20 cellular contexts compared by ENCODE assay signal in genomic region chr22:22219140-22219996, GRCh38. TPM values are rescaled to one million over a fixed set of nuclear protein-coding genes. Genes with fewer than 3 reads are reported as not detected.
DNase-seq lines count a peak whose midpoint lies in the region; ATAC-seq, FAIRE-seq and TF ChIP-seq lines count a peak whose summit lies in the region.
"Had no signal": no experiment of that assay in that cellular context is flagged by ENCODE, and none has a peak within 500 bp of the region (broad histone marks: within the 10 kb centered on the region; RNA-seq: fewer than 3 reads in every experiment).

No MANE protein-coding gene starts in this region.

- no peak for TF ChIP-seq EP300 in SK-N-SH (IDR thresholded peaks at IDR 0.05; ENCODE audit: borderline replicate concordance in 1 of 2, low read depth in 1 of 2, low read length in 1 of 2)

- no peaks in the 10 kb centered on the region for H3K27me3 ChIP-seq in SK-N-SH (ENCODE audit: insufficient read depth)

- no peak overlapping the region for H3K4me2 ChIP-seq in SK-N-SH
- H3K4me2 ChIP-seq: PC-9 had no signal

- no peak overlapping the region for H3K9ac ChIP-seq in SK-N-SH
- H3K9ac ChIP-seq: GM23248 had no signal

- H3K36me3 ChIP-seq in SK-N-SH (replicated peaks in 1 of 2; ENCODE audit: control insufficient read depth in 1 of 2, insufficient read depth in 2 of 2, low read length in 1 of 2): no peaks in the 10 kb centered on the region

- no peaks in the 10 kb centered on the region for H3K4me1 ChIP-seq in SK-N-SH (ENCODE audit: control insufficient read depth in 1 of 2, insufficient read depth in 2 of 2, low read depth in 1 of 2, low read length in 1 of 2)

- no peak for ATAC-seq in HG03378 (IDR thresholded peaks at IDR 0.05; ENCODE audit: unreplicated experiment)
- no peak for ATAC-seq in GM21390 (IDR thresholded peaks at IDR 0.05; ENCODE audit: unreplicated experiment)
- ATAC-seq: T-cell had no signal

- H3K9me3 ChIP-seq in SK-N-SH: no peaks in the 10 kb centered on the region
- H3K9me3 ChIP-seq: Caco-2 had no signal

- no peaks in the 10 kb centered on the region for H4K20me1 ChIP-seq in SK-N-SH (ENCODE audit: insufficient read depth)

- no peaks in the 10 kb centered on the region for H3F3A ChIP-seq in SK-N-SH (replicated peaks; ENCODE audit: insufficient read depth)

- DNase-seq in NCI-H2171 treated with DMSO at 0.1 percent for 48 hours (lab: John Stamatoyannopoulos, UW) (peak; percentile 31), NCI-H2171 (lab: John Stamatoyannopoulos, UW) (no peak), NCI-H1092 treated with DMSO at 0.1 percent for 48 hours (lab: John Stamatoyannopoulos, UW) (peak; percentile 42), NCI-H69 (lab: John Stamatoyannopoulos, UW) (peak; percentile 50), urothelium cell line (ENCODE audit: low spot score) (no peak), SK-N-SH (no peak)
- DNase-seq: Caco-2, DMS79 treated with DMSO at 0.1 percent for 48 hours, GDM1, GM23248, NCI-H1930, NCI-H524 treated with DMSO at 0.1 percent for 48 hours, PC-9, T-cell, T1000 had no signal

- CTCF ChIA-PET in SK-N-SH (lab: Yijun Ruan, JAX): interaction anchor here (0.8 to 1.7 kb wide), 4 partner anchors 12 to 203 kb away, joined by 3 to 7 read pairs (median 3); no protein-coding TSS in a partner anchor

- TF ChIP-seq CTCF in SK-N-SH (IDR thresholded peaks at IDR 0.05): no peak

- TF ChIP-seq RAD21 in SK-N-SH (IDR thresholded peaks at IDR 0.05; ENCODE audit: low read length): no peak

- FAIRE-seq in urothelium cell line (lab: Jason Lieb, UNC): peak; percentile 32
- FAIRE-seq: GM12892, HTR-8/SVneo had no signal

- no peak overlapping the region for H3K4me3 ChIP-seq in SK-N-SH (ENCODE audit: low read depth in 2 of 2, low read length in 1 of 2)
- H3K4me3 ChIP-seq: GM23248, PC-9 had no signal

- no peaks in the 10 kb centered on the region for H3K9me2 ChIP-seq in SK-N-SH

- 22% methylated on average over 3 of the region's 6 CpGs for WGBS in SK-N-SH (ENCODE audit: low lambda C conversion rate)

- no peak overlapping the region for H2AFZ ChIP-seq in SK-N-SH (ENCODE audit: low read depth)
- H2AFZ ChIP-seq: GM23248, PC-9 had no signal

- H3K79me2 ChIP-seq in SK-N-SH (ENCODE audit: insufficient read depth): no peaks in the 10 kb centered on the region

- H3K27ac ChIP-seq in SK-N-SH (ENCODE audit: low read depth in 2 of 2, low read length in 1 of 2): no peak overlapping the region
- H3K27ac ChIP-seq: GM23248, PC-9 had no signal

- POLR2A ChIA-PET in SK-N-SH (lab: Yijun Ruan, JAX): no interaction called here

TF ChIP-seq in SK-N-SH, 30 proteins besides CTCF, POLR2A, EP300 and RAD21:
- TF ChIP-seq PBX3 (IDR thresholded peaks at IDR 0.05): no peak
- no peak for TF ChIP-seq MAX (IDR thresholded peaks at IDR 0.05; ENCODE audit: low read depth)
- TF ChIP-seq, protein P1, sequence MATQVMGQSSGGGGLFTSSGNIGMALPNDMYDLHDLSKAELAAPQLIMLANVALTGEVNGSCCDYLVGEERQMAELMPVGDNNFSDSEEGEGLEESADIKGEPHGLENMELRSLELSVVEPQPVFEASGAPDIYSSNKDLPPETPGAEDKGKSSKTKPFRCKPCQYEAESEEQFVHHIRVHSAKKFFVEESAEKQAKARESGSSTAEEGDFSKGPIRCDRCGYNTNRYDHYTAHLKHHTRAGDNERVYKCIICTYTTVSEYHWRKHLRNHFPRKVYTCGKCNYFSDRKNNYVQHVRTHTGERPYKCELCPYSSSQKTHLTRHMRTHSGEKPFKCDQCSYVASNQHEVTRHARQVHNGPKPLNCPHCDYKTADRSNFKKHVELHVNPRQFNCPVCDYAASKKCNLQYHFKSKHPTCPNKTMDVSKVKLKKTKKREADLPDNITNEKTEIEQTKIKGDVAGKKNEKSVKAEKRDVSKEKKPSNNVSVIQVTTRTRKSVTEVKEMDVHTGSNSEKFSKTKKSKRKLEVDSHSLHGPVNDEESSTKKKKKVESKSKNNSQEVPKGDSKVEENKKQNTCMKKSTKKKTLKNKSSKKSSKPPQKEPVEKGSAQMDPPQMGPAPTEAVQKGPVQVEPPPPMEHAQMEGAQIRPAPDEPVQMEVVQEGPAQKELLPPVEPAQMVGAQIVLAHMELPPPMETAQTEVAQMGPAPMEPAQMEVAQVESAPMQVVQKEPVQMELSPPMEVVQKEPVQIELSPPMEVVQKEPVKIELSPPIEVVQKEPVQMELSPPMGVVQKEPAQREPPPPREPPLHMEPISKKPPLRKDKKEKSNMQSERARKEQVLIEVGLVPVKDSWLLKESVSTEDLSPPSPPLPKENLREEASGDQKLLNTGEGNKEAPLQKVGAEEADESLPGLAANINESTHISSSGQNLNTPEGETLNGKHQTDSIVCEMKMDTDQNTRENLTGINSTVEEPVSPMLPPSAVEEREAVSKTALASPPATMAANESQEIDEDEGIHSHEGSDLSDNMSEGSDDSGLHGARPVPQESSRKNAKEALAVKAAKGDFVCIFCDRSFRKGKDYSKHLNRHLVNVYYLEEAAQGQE (IDR thresholded peaks at IDR 0.05; ENCODE audit: low read depth, low read length): no peak
- TF ChIP-seq TEAD4 (IDR thresholded peaks at IDR 0.05; ENCODE audit: borderline replicate concordance, insufficient read depth): no peak
- TF ChIP-seq, protein P2, sequence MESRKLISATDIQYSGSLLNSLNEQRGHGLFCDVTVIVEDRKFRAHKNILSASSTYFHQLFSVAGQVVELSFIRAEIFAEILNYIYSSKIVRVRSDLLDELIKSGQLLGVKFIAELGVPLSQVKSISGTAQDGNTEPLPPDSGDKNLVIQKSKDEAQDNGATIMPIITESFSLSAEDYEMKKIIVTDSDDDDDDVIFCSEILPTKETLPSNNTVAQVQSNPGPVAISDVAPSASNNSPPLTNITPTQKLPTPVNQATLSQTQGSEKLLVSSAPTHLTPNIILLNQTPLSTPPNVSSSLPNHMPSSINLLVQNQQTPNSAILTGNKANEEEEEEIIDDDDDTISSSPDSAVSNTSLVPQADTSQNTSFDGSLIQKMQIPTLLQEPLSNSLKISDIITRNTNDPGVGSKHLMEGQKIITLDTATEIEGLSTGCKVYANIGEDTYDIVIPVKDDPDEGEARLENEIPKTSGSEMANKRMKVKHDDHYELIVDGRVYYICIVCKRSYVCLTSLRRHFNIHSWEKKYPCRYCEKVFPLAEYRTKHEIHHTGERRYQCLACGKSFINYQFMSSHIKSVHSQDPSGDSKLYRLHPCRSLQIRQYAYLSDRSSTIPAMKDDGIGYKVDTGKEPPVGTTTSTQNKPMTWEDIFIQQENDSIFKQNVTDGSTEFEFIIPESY (IDR thresholded peaks at IDR 0.05; ENCODE audit: borderline replicate concordance, low read depth): no peak
- no peak for TF ChIP-seq SIN3A (IDR thresholded peaks at IDR 0.05; ENCODE audit: borderline replicate concordance, low read depth, low read length)
- TF ChIP-seq TCF12 (IDR thresholded peaks at IDR 0.05): no peak
- TF ChIP-seq MXI1 (IDR thresholded peaks at IDR 0.05; ENCODE audit: low read depth, low read length): no peak
- no peak for TF ChIP-seq RXRA (IDR thresholded peaks at IDR 0.05; ENCODE audit: borderline replicate concordance, low read depth)
- TF ChIP-seq USF1 (IDR thresholded peaks at IDR 0.05; ENCODE audit: borderline replicate concordance, low read depth): no peak
- TF ChIP-seq FOXJ3 (CRISPR knock-in tag; IDR thresholded peaks at IDR 0.05): no peak
- TF ChIP-seq ELF1 (IDR thresholded peaks at IDR 0.05): no peak
- no peak for TF ChIP-seq MEF2A (IDR thresholded peaks at IDR 0.05; ENCODE audit: borderline replicate concordance, low read depth)
- no peak for TF ChIP-seq POLR2AphosphoS5 (IDR thresholded peaks at IDR 0.05; ENCODE audit: low read depth, low read length)
- TF ChIP-seq RFX5 (IDR thresholded peaks at IDR 0.05; ENCODE audit: low read length): no peak

RNA-seq across cellular contexts. Expression of gene VPREB1, which starts 25.2 kb away (rescaled TPM):
- polyA plus RNA-seq in SK-N-SH (2012; rRNA removed): not detected in 2 replicates
- polyA plus RNA-seq in SK-N-SH (2012; cell fraction: cytosol; rRNA removed): not detected in 2 replicates
- polyA plus RNA-seq in SK-N-SH (2012; cell fraction: nucleus; rRNA removed): not detected in 2 replicates
- polyA plus RNA-seq: CD14-positive monocyte, GM23248 had no signal

Comparison
In these comparisons a context has a peak if more than half of its experiments do, and no peak if none do; other contexts are left out.
1. DNase-seq: peak in NCI-H2171 treated with DMSO at 0.1 percent for 48 hours (single experiment), NCI-H1092 treated with DMSO at 0.1 percent for 48 hours (single experiment) and NCI-H69 (single experiment); none in NCI-H2171 (single experiment), urothelium cell line (single experiment) and SK-N-SH (single experiment).